8 cellular contexts compared by ENCODE assay signal in the genomic region with DNA sequence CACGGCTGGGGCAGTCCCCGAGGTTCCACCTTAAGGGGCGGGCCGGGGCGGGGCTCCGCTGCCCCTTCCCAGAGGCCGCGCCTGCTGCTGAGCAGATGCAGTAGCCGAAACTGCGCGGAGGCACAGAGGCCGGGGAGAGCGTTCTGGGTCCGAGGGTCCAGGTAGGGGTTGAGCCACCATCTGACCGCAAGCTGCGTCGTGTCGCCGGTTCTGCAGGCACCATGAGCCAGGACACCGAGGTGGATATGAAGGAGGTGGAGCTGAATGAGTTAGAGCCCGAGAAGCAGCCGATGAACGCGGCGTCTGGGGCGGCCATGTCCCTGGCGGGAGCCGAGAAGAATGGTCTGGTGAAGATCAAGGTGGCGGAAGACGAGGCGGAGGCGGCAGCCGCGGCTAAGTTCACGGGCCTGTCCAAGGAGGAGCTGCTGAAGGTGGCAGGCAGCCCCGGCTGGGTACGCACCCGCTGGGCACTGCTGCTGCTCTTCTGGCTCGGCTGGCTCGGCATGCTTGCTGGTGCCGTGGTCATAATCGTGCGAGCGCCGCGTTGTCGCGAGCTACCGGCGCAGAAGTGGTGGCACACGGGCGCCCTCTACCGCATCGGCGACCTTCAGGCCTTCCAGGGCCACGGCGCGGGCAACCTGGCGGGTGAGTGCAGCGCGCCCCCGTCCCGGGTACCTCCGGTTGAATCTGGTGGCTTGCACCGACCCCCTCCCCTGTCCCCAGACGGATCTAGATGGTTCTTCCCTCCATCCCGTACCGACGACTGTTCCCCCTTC. TPM values are rescaled to one million over a fixed set of nuclear protein-coding genes. Genes with fewer than 3 reads are reported as not detected.
A peak's percentile ranks its signal among the peaks of the same experiment; 100 is the strongest.
DNase-seq lines count a peak whose midpoint lies in the region; ATAC-seq and TF ChIP-seq lines count a peak whose summit lies in the region.

A gene (plus strand): TSS at position 94 of the 776 bp plus-strand sequence. CDS start 128 bp downstream, at position 222.

- intact Hi-C loops in heart right ventricle (cut with DNase I) (loop anchor here in 1 of 10 donors (2.0 kb wide), 1 partner anchor 38 kb away; no protein-coding TSS in a partner anchor), prostate gland (cut with DNase I) (loop anchor here (2.0 to 5.0 kb wide), 2 partner anchors 38 to 94 kb away; a partner anchor contains a TSS)

- 0% methylated on average over 55 to 69 of the region's 69 CpGs for WGBS in adipose tissue, 3 donors
- 0 to 1% methylated on average over 69 of the region's 69 CpGs for WGBS in heart right ventricle, 2 donors
- WGBS in prostate gland, result under 1% methylated on average over 68 of the region's 69 CpGs
- under 1% methylated on average over 69 of the region's 69 CpGs for WGBS in urinary bladder

- POLR2A ChIA-PET in T-cell (lab: Charles Lee), result interaction anchor here (0.5 to 2.2 kb wide), 14 partner anchors 18 to 1459 kb away, joined by 3 to 7 read pairs (median 5); a partner anchor contains a TSS

- TF ChIP-seq CTCF in GM12873 (IDR thresholded peaks at IDR 0.05; ENCODE audit: insufficient read depth, low read depth, low read length, missing control alignments) (peak; percentile 81), heart right ventricle (IDR thresholded peaks at IDR 0.05) (peak; percentile 21 to 93 (median 70)), prostate gland (IDR thresholded peaks at IDR 0.05) (peak; percentile 84 to 90 (median 88))

- TF ChIP-seq POLR2A in prostate gland (IDR thresholded peaks at IDR 0.05), result peak; percentile 99

- H3K4me3 ChIP-seq in heart right ventricle (peak within 1 kb of the TSS; percentile 46 to 100 (median 88)), prostate gland (peak within 1 kb of the TSS; percentile 78 to 99), urinary bladder (ENCODE audit: low read depth, low read length) (peak within 1 kb of the TSS; percentile 65)

- peaks cover 5 to 40% (median 36%) of the 10 kb centered on the region in 9 donors for H3K36me3 ChIP-seq in heart right ventricle
- peaks cover 0 to 23% of the 10 kb centered on the region in 2 donors for H3K36me3 ChIP-seq in prostate gland
- peaks cover 7% of the 10 kb centered on the region for H3K36me3 ChIP-seq in urinary bladder (ENCODE audit: insufficient read depth)

- H3K4me1 Mint-ChIP-seq in T-cell, result peaks cover 46 to 55% (median 50%) of the 10 kb centered on the region in 3 donors

- H3K27me3 ChIP-seq in heart right ventricle (no peaks in the 10 kb centered on the region), prostate gland (replicated peaks; ENCODE audit: insufficient read depth) (no peaks in the 10 kb centered on the region)

- H3K9me3 ChIP-seq in heart right ventricle (no peaks in the 10 kb centered on the region), prostate gland (no peaks in the 10 kb centered on the region)

- CTCF ChIA-PET in T-cell (lab: Charles Lee), result interaction anchor here (0.5 to 2.6 kb wide), 18 partner anchors 10 to 1450 kb away, joined by 3 to 17 read pairs (median 4); a partner anchor contains a TSS

- peak within 1 kb of the TSS; percentile 100 for H3K27ac Mint-ChIP-seq in T-cell

- no peaks in the 10 kb centered on the region for H3K27me3 Mint-ChIP-seq in T-cell

- peaks cover 40% of the 10 kb centered on the region for H3K36me3 Mint-ChIP-seq in T-cell

- H3K9me3 Mint-ChIP-seq in T-cell, result no peaks in the 10 kb centered on the region

- peak within 1 kb of the TSS; percentile 97 to 100 (median 100) for H3K4me3 Mint-ChIP-seq in T-cell

- H3K27ac ChIP-seq in adipose tissue (ENCODE audit: low read depth, low read length) (peak within 1 kb of the TSS; percentile 79), heart right ventricle (peak within 1 kb of the TSS; percentile 79 to 100 (median 98)), prostate gland (peak within 1 kb of the TSS; percentile 99 to 100), urinary bladder (ENCODE audit: low read depth) (peak within 1 kb of the TSS; percentile 94)

- ATAC-seq in HG02571 (IDR thresholded peaks at IDR 0.05; ENCODE audit: unreplicated experiment) (peak; percentile 65), T-cell (replicated peaks in 1 of 4) (peak; percentile 80 to 83 (median 82)), heart right ventricle (peak; percentile 90 to 95 (median 94))

- DNase-seq in NCI-H1048 (lab: John Stamatoyannopoulos, UW), result peak; percentile 69
- peak; percentile 71 to 91 (median 83) for DNase-seq in T-cell
- DNase-seq in heart right ventricle, result peak; percentile 86 to 89
- DNase-seq in prostate gland (ENCODE audit: low spot score), result peak; percentile 95

- H3K4me1 ChIP-seq in heart right ventricle (peaks cover 16 to 57% (median 41%) of the 10 kb centered on the region in 9 donors), prostate gland (replicated peaks) (peaks cover 23% of the 10 kb centered on the region), urinary bladder (ENCODE audit: insufficient read depth) (peaks cover 7% of the 10 kb centered on the region)

RNA-seq across cellular contexts. Expression of the gene that starts here (rescaled TPM):
- 100 to 1,000 TPM; 178 to 248 (median 237) TPM for total RNA-seq in T-cell
- 100 to 1,000 TPM in 2 of 3 donors, 10 to 100 TPM in 1; 62.6 to 146 (median 103) TPM for polyA plus RNA-seq in adipose tissue
- 10 to 100 TPM; 32.0 to 78.4 (median 42.6) TPM for total RNA-seq in heart right ventricle
- 100 to 1,000 TPM in 1 of 2 donors, 10 to 100 TPM in 1; 36.2 to 110 TPM for polyA plus RNA-seq in heart right ventricle
- total RNA-seq in prostate gland, result 100 to 1,000 TPM; 158 to 235 TPM
- total RNA-seq in urinary bladder, result 45.0 TPM
- 126 TPM for polyA plus RNA-seq in urinary bladder

Comparison
In these comparisons a context has a peak if more than half of its experiments do, and no peak if none do; other contexts are left out.
1. Peak in every context shown above with its lines: DNase-seq, ATAC-seq, H3K4me3 ChIP-seq and H3K27ac ChIP-seq.